1 cellular context compared by ENCODE assay signal in the genomic region with DNA sequence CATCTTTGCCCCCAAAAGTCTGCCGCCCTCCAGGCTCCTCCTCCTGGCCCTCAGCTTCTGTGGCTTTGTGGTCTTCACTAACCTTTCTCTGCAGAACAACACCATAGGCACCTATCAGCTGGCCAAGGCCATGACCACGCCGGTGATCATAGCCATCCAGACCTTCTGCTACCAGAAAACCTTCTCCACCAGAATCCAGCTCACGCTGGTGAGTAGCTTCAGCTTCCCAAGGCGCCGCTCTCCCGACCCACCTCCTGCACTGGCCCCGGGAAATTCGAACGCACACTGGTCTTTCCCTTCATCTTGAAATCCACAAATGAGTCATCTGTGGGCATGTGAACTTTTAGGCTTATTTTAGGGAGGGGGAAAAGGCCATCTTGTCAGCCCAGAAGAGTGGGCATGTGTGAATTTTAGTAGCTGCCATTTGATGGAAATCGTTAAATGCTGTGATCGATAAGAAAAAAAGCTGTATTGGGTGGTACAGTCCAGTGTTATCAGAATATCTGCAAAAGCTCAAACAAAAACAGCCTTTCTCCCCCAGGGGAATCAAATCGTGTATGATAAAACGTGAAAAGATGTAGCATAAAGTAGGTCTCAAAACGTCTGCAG.
TF ChIP-seq lines count a peak whose summit lies in the region.

No MANE protein-coding gene starts in this region.

TF ChIP-seq in K562, 482 proteins besides CTCF, POLR2A, EP300 and RAD21 (continued from another document):
- TF ChIP-seq, protein P1, sequence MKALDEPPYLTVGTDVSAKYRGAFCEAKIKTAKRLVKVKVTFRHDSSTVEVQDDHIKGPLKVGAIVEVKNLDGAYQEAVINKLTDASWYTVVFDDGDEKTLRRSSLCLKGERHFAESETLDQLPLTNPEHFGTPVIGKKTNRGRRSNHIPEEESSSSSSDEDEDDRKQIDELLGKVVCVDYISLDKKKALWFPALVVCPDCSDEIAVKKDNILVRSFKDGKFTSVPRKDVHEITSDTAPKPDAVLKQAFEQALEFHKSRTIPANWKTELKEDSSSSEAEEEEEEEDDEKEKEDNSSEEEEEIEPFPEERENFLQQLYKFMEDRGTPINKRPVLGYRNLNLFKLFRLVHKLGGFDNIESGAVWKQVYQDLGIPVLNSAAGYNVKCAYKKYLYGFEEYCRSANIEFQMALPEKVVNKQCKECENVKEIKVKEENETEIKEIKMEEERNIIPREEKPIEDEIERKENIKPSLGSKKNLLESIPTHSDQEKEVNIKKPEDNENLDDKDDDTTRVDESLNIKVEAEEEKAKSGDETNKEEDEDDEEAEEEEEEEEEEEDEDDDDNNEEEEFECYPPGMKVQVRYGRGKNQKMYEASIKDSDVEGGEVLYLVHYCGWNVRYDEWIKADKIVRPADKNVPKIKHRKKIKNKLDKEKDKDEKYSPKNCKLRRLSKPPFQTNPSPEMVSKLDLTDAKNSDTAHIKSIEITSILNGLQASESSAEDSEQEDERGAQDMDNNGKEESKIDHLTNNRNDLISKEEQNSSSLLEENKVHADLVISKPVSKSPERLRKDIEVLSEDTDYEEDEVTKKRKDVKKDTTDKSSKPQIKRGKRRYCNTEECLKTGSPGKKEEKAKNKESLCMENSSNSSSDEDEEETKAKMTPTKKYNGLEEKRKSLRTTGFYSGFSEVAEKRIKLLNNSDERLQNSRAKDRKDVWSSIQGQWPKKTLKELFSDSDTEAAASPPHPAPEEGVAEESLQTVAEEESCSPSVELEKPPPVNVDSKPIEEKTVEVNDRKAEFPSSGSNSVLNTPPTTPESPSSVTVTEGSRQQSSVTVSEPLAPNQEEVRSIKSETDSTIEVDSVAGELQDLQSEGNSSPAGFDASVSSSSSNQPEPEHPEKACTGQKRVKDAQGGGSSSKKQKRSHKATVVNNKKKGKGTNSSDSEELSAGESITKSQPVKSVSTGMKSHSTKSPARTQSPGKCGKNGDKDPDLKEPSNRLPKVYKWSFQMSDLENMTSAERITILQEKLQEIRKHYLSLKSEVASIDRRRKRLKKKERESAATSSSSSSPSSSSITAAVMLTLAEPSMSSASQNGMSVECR (CRISPR knock-in tag; IDR thresholded peaks at IDR 0.05), result 0 out of 2 replicates have a peak, but pooled peaks have one; percentile 3
- TF ChIP-seq, protein P2, sequence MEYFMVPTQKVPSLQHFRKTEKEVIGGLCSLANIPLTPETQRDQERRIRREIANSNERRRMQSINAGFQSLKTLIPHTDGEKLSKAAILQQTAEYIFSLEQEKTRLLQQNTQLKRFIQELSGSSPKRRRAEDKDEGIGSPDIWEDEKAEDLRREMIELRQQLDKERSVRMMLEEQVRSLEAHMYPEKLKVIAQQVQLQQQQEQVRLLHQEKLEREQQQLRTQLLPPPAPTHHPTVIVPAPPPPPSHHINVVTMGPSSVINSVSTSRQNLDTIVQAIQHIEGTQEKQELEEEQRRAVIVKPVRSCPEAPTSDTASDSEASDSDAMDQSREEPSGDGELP (CRISPR knock-in tag; IDR thresholded peaks at IDR 0.05; ENCODE audit: borderline replicate concordance), result peak; percentile 81; the same call in 1 of the 2 replicates
- no peak for TF ChIP-seq NFE2 (IDR thresholded peaks at IDR 0.05; ENCODE audit: low read depth)
- TF ChIP-seq, protein P3, sequence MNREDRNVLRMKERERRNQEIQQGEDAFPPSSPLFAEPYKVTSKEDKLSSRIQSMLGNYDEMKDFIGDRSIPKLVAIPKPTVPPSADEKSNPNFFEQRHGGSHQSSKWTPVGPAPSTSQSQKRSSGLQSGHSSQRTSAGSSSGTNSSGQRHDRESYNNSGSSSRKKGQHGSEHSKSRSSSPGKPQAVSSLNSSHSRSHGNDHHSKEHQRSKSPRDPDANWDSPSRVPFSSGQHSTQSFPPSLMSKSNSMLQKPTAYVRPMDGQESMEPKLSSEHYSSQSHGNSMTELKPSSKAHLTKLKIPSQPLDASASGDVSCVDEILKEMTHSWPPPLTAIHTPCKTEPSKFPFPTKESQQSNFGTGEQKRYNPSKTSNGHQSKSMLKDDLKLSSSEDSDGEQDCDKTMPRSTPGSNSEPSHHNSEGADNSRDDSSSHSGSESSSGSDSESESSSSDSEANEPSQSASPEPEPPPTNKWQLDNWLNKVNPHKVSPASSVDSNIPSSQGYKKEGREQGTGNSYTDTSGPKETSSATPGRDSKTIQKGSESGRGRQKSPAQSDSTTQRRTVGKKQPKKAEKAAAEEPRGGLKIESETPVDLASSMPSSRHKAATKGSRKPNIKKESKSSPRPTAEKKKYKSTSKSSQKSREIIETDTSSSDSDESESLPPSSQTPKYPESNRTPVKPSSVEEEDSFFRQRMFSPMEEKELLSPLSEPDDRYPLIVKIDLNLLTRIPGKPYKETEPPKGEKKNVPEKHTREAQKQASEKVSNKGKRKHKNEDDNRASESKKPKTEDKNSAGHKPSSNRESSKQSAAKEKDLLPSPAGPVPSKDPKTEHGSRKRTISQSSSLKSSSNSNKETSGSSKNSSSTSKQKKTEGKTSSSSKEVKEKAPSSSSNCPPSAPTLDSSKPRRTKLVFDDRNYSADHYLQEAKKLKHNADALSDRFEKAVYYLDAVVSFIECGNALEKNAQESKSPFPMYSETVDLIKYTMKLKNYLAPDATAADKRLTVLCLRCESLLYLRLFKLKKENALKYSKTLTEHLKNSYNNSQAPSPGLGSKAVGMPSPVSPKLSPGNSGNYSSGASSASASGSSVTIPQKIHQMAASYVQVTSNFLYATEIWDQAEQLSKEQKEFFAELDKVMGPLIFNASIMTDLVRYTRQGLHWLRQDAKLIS (CRISPR knock-in tag; IDR thresholded peaks at IDR 0.05), result 0 out of 2 replicates have a peak, but pooled peaks have one; percentile 64
TF ChIP-seq in K562: peak in this region for 32.
